In the genomic region with DNA sequence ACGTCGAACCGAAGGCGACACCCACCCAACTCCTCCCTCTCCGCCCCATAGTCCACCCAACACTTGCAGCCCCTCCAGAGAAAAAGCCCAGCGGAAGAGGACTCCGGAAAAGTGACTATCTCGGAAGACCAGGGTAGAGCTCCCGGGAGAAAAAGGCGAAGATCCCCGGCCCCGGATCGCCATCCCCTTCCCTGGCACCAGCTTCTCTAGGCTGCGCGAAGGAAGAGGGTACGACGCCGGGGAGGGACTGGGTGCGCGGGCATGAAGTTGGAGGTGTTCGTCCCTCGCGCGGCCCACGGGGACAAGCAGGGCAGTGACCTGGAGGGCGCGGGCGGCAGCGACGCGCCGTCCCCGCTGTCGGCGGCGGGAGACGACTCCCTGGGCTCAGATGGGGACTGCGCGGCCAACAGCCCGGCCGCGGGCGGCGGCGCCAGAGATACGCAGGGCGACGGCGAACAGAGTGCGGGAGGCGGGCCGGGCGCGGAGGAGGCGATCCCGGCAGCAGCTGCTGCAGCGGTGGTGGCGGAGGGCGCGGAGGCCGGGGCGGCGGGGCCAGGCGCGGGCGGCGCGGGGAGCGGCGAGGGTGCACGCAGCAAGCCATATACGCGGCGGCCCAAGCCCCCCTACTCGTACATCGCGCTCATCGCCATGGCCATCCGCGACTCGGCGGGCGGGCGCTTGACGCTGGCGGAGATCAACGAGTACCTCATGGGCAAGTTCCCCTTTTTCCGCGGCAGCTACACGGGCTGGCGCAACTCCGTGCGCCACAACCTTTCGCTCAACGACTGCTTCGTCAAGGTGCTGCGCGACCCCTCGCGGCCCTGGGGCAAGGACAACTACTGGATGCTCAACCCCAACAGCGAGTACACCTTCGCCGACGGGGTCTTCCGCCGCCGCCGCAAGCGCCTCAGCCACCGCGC, we compare ENCODE assay signal across 8 cellular contexts. TPM values are rescaled to one million over a fixed set of nuclear protein-coding genes. Genes with fewer than 3 reads are reported as not detected.
DNase-seq lines count a peak whose midpoint lies in the region; ATAC-seq, FAIRE-seq and TF ChIP-seq lines count a peak whose summit lies in the region.

No MANE protein-coding gene starts in this region.

- intact Hi-C loops in HepG2 (cut with micrococcal nuclease; ENCODE audit: unreplicated experiment): loop anchor here (5.0 kb wide), 2 partner anchors 130 to 180 kb away; no protein-coding TSS in a partner anchor

- POLR2A ChIA-PET in AG04450 (lab: Yijun Ruan, JAX) (no interaction called here), HepG2 (lab: Yijun Ruan, JAX) (interaction anchor here (1.0 to 12.0 kb wide), 45 partner anchors 10 to 476 kb away, joined by 3 to 900 read pairs (median 10); no protein-coding TSS in a partner anchor)

- TF ChIP-seq EP300 in HepG2 (IDR thresholded peaks at IDR 0.05; ENCODE audit: low read depth in 2 of 2, low read length in 2 of 2): no peak
- no peak for TF ChIP-seq EP300 in HepG2 (CRISPR knock-in tag; IDR thresholded peaks at IDR 0.05; ENCODE audit: borderline replicate concordance)
- TF ChIP-seq EP300 in tibial nerve (IDR thresholded peaks at IDR 0.05): no peak

- H3K27ac ChIP-seq in AG04450 (ENCODE audit: low read depth, low read length): no peak overlapping the region
- peak overlapping the region; percentile 97 for H3K27ac ChIP-seq in HepG2 (ENCODE audit: extremely low read length, insufficient read depth, low read length)
- no peak overlapping the region for H3K27ac ChIP-seq in tibial nerve

- H3K4me2 ChIP-seq in HepG2 (ENCODE audit: low read depth, low read length): peak overlapping the region; percentile 98

- TF ChIP-seq CTCF in AG04450 (IDR thresholded peaks at IDR 0.05; ENCODE audit: low read depth, low read length) (no peak), astrocyte of the cerebellum (IDR thresholded peaks at IDR 0.05; ENCODE audit: low read depth, low read length, missing control alignments) (no peak), HepG2 (CRISPR knock-in tag; IDR thresholded peaks at IDR 0.05) (peak; percentile 58), type B pancreatic cell (conservative IDR thresholded peaks at IDR 0.05) (no peak), tibial nerve (IDR thresholded peaks at IDR 0.05) (no peak)

- peaks cover 5% of the 10 kb centered on the region for H3K36me3 Mint-ChIP-seq in type B pancreatic cell

- peaks cover 6% of the 10 kb centered on the region for H3K4me1 Mint-ChIP-seq in type B pancreatic cell (ENCODE audit: unreplicated experiment)

- peaks cover 52% of the 10 kb centered on the region for H3K4me1 ChIP-seq in HepG2 (ENCODE audit: insufficient read depth, low read length)
- H3K4me1 ChIP-seq in tibial nerve: peaks cover 0 to 47% (median 19%) of the 10 kb centered on the region in 4 donors

- H3K27me3 ChIP-seq in AG04450 (ENCODE audit: control insufficient read depth, insufficient read depth, low read length): peaks cover 68% of the 10 kb centered on the region
- no peaks in the 10 kb centered on the region; a peak in 1 of 5 replicates for H3K27me3 ChIP-seq in HepG2 (ENCODE audit: control insufficient read depth in 1 of 2, insufficient read depth in 2 of 2, low read length in 2 of 2)
- H3K27me3 ChIP-seq in tibial nerve: peaks cover 6 to 77% of the 10 kb centered on the region in 2 donors

- H3K4me3 ChIP-seq in AG04450 (ENCODE audit: low read depth, low read length) (peak overlapping the region; percentile 50), astrocyte of the cerebellum (ENCODE audit: low read depth, low read length) (peak overlapping the region; percentile 40), HepG2 (replicated peaks in 1 of 3; ENCODE audit: insufficient read depth in 1 of 3, low read depth in 2 of 3, low read length in 3 of 3) (peak overlapping the region; percentile 98 to 99 (median 98)), tibial nerve (peak overlapping the region in 2 of 4 donors; percentile 39 to 43)

- TF ChIP-seq POLR2A in HepG2 (IDR thresholded peaks at IDR 0.05; ENCODE audit: insufficient read depth in 1 of 2, low read depth in 2 of 2, low read length in 2 of 2) (no peak; a peak in 1 of 4 replicates), tibial nerve (IDR thresholded peaks at IDR 0.05) (no peak)

- in situ Hi-C loops in astrocyte of the cerebellum (cut with HindIII; ENCODE audit: low sequenced_read_pairs): no loop called here
- in situ Hi-C loops in HepG2 (cut with HindIII; ENCODE audit: extremely low pct_ligation_motif_present, low pct_unique_long_range_greater_than_20kb): loop anchor here (5.0 kb wide), 2 partner anchors 45 to 255 kb away; no protein-coding TSS in a partner anchor

- DNase-seq in AG04450 (ENCODE audit: low read depth, low spot score) (no peak), HK-2 (ENCODE audit: unreplicated experiment) (peak; percentile 52), astrocyte of the cerebellum (ENCODE audit: low read depth) (no peak), HepG2 (ENCODE audit: low spot score) (no peak), type B pancreatic cell (ENCODE audit: extremely low spot score, unreplicated experiment) (no peak), AG08395 (ENCODE audit: low spot score) (no peak), tibial nerve (ENCODE audit: low spot score in 2 of 2) (no peak)
- no peak for DNase-seq in activated CD4-positive, CD25-positive, alpha-beta regulatory T cell (lab: John Stamatoyannopoulos, UW)

- H2AFZ ChIP-seq in HepG2 (ENCODE audit: low read length): no peak overlapping the region

- peaks cover 37% of the 10 kb centered on the region for H3K79me2 ChIP-seq in HepG2 (ENCODE audit: insufficient read depth, low read length)

- peak overlapping the region; percentile 99 for H3K9ac ChIP-seq in HepG2 (ENCODE audit: insufficient read depth, low read depth, low read length)

- FAIRE-seq in HepG2 (lab: Jason Lieb, UNC): no peak

- peak; percentile 54 for TF ChIP-seq RAD21 in HepG2 (CRISPR knock-in tag; IDR thresholded peaks at IDR 0.05)

- CTCF ChIA-PET in AG04450 (lab: Charles Lee) (interaction anchor here (0.6 to 0.8 kb wide), 2 partner anchors 12 to 13 kb away, joined by 3 to 4 read pairs; no protein-coding TSS in a partner anchor), HepG2 (lab: Yijun Ruan, JAX; ENCODE audit: low intra/inter-chr PET ratio, low total read pairs) (interaction anchor here (2.7 to 2.9 kb wide), 2 partner anchors 23 to 49 kb away, joined by 10 to 15 read pairs; no protein-coding TSS in a partner anchor)

- peaks cover 10% of the 10 kb centered on the region; the same call in 1 of the 2 replicates for H3K9me3 ChIP-seq in AG04450 (ENCODE audit: control insufficient read depth, insufficient read depth, low read length)
- no peaks in the 10 kb centered on the region for H3K9me3 ChIP-seq in HepG2 (ENCODE audit: low read length)
- peaks cover 0 to 5% (median 0%) of the 10 kb centered on the region in 4 donors for H3K9me3 ChIP-seq in tibial nerve

- H4K20me1 ChIP-seq in HepG2 (ENCODE audit: insufficient read depth, low read length): peaks cover 15% of the 10 kb centered on the region

- no peaks in the 10 kb centered on the region for H3K36me3 ChIP-seq in HepG2 (replicated peaks in 1 of 2; ENCODE audit: control insufficient read depth in 1 of 2, insufficient read depth in 2 of 2, low read length in 2 of 2)
- H3K36me3 ChIP-seq in tibial nerve: no peaks in the 10 kb centered on the region

- no peak for ATAC-seq in HepG2

- peak overlapping the region; percentile 91 for H3K4me3 Mint-ChIP-seq in type B pancreatic cell

- peak overlapping the region; percentile 90 for H3K27ac Mint-ChIP-seq in type B pancreatic cell

- BruUV-seq in HepG2 (replicated peaks; lab: Mats Ljungman, UMichigan): TSS peak; percentile 69

- no peaks in the 10 kb centered on the region for H3K9me3 Mint-ChIP-seq in type B pancreatic cell

- 1% methylated on average over 34 of the region's 111 CpGs for WGBS in HepG2 (ENCODE audit: low lambda C conversion rate)
- 2 to 3% methylated on average over 26 to 57 of the region's 111 CpGs for WGBS in tibial nerve, 2 donors

- peaks cover 69% of the 10 kb centered on the region for H3K27me3 Mint-ChIP-seq in type B pancreatic cell

TF ChIP-seq in HepG2, 621 proteins besides CTCF, POLR2A, EP300 and RAD21 (continues in another document):
- TF ChIP-seq, protein P1, sequence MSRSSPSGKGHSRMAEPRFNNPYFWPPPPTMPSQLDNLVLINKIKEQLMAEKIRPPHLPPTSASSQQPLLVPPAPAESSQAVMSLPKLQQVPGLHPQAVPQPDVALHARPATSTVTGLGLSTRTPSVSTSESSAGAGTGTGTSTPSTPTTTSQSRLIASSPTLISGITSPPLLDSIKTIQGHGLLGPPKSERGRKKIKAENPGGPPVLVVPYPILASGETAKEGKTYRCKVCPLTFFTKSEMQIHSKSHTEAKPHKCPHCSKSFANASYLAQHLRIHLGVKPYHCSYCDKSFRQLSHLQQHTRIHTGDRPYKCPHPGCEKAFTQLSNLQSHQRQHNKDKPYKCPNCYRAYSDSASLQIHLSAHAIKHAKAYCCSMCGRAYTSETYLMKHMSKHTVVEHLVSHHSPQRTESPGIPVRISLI (CRISPR knock-in tag; IDR thresholded peaks at IDR 0.05; ENCODE audit: borderline replicate concordance): no peak

RNA-seq across cellular contexts. Expression of a gene that starts 0.8 kb away (rescaled TPM):
- polyA plus RNA-seq in AG04450 (2011; rRNA removed) (0.07 TPM in 1 of 2 replicates, not detected in the other), HepG2 (2011; rRNA removed) (25.3 and 35.2 TPM in 2 replicates)
- polyA minus RNA-seq in AG04450 (2011; rRNA and poly(A)+ RNA removed): 0.17 TPM in 1 of 2 replicates, not detected in the other
- total RNA-seq in HepG2 (2016; rRNA removed; fragmentation: Illumina TruSeq; extraction: Trizol) (39.2 and 39.8 TPM in 2 replicates), type B pancreatic cell (ENCODE audit: low replicate concordance) (20.5 and 27.9 TPM in 2 replicates), tibial nerve (under 1 TPM in 2 of 4 donors, not detected in 2; 0.21 to 0.59 TPM)
- 15.7 and 16.9 TPM in 2 replicates for total RNA-seq in HepG2 (2016; cell fraction: cytosol; rRNA removed; fragmentation: Illumina TruSeq; extraction: Trizol; ENCODE audit: low read depth)
- 33.8 and 40.6 TPM in 2 replicates for total RNA-seq in HepG2 (2016; cell fraction: insoluble cytoplasmic fraction; rRNA removed; fragmentation: Illumina TruSeq; extraction: Trizol)
- 48.5 and 52.3 TPM in 2 replicates for total RNA-seq in HepG2 (2016; cell fraction: membrane; rRNA removed; fragmentation: Illumina TruSeq; extraction: Trizol)
- total RNA-seq in HepG2 (2016; cell fraction: nucleus; rRNA removed; fragmentation: Illumina TruSeq; extraction: Trizol): 33.3 and 37.9 TPM in 2 replicates
- 23.3 and 28.0 TPM in 2 replicates for polyA plus RNA-seq in HepG2 (2011; cell fraction: cytosol; rRNA removed)
- 24.4 and 38.2 TPM in 2 replicates for polyA plus RNA-seq in HepG2 (2011; cell fraction: nucleus; rRNA removed)
- polyA plus RNA-seq in HepG2 (2012): 29.4 and 33.5 TPM in 2 replicates
- 14.0 and 20.5 TPM in 2 replicates for polyA plus RNA-seq in HepG2 (2016; cell fraction: cytosol; fragmentation: Illumina TruSeq; extraction: Trizol; ENCODE audit: low read depth)
- polyA plus RNA-seq in HepG2 (2016; cell fraction: insoluble cytoplasmic fraction; fragmentation: Illumina TruSeq; extraction: Trizol; ENCODE audit: low read depth): 80.2 and 86.7 TPM in 2 replicates
- 44.4 and 57.9 TPM in 2 replicates for polyA plus RNA-seq in HepG2 (2016; cell fraction: membrane; fragmentation: Illumina TruSeq; extraction: Trizol; ENCODE audit: low read depth)
- polyA plus RNA-seq in HepG2 (2016; cell fraction: nucleus; fragmentation: Illumina TruSeq; extraction: Trizol; ENCODE audit: insufficient read depth, low read depth): 69.2 and 74.9 TPM in 2 replicates
- polyA minus RNA-seq in HepG2 (2011; rRNA and poly(A)+ RNA removed; ENCODE audit: low replicate concordance): 8.1 and 73.3 TPM in 2 replicates
- 46.4 and 59.0 TPM in 2 replicates for polyA minus RNA-seq in HepG2 (2011; cell fraction: cytosol; rRNA and poly(A)+ RNA removed)
- 48.1 and 66.8 TPM in 2 replicates for polyA minus RNA-seq in HepG2 (2011; cell fraction: nucleus; rRNA and poly(A)+ RNA removed)

Comparison
In these comparisons a context has a peak if more than half of its experiments do, and no peak if none do; other contexts are left out.
1. RNA of a gene that starts 0.8 kb away (total RNA-seq): 15.7 to 52.3 TPM in HepG2 and 20.5 to 27.9 TPM in type B pancreatic cell; 0.21 to 0.59 TPM in tibial nerve; every median in the first group is over 10 times any median in the second.